Comparison of ENCODE assay signal across 18 cellular contexts in genomic region chr21:22881131-22881530, GRCh38.
DNase-seq lines count a peak whose midpoint lies in the region; ATAC-seq and TF ChIP-seq lines count a peak whose summit lies in the region.
"Had no signal": no experiment of that assay in that cellular context is flagged by ENCODE, and none has a peak within 500 bp of the region (broad histone marks: within the 10 kb centered on the region; RNA-seq: fewer than 3 reads in every experiment).

No MANE protein-coding gene starts in this region.

- no peaks in the 10 kb centered on the region for H3K79me2 ChIP-seq in smooth muscle cell (ENCODE audit: low read depth)

- peaks cover 29% of the 10 kb centered on the region for H3K4me1 Mint-ChIP-seq in WTC11
- H3K4me1 Mint-ChIP-seq: B cell; CD14-positive monocyte; CD8-positive, alpha-beta memory T cell had no signal

- 0 out of 2 replicates have a peak overlapping the region, but pooled peaks have one; percentile 0 for H3K4me2 ChIP-seq in BLaER1
- H3K4me2 ChIP-seq in smooth muscle cell: peak overlapping the region; percentile 19

- DNase-seq in WTC11 (ENCODE audit: low spot score) (no peak), smooth muscle cell (lab: John Stamatoyannopoulos, UW; ENCODE audit: unreplicated experiment) (no peak), HuH-7.5 (ENCODE audit: low spot score) (no peak)
- DNase-seq in stimulated activated naive CD8-positive, alpha-beta T cell treated with anti-CD3 and anti-CD28 coated beads, Interleukin-15, Interleukin-2, amounts not matched to agents 100 U/mL and 50 U/mL, for 24 hours: no peak
- DNase-seq: CD4-positive, alpha-beta T cell; CD8-positive, alpha-beta memory T cell; DMS 273 treated with DMSO at 0.1 percent for 48 hours; DMS79; GF-D8; H7; HCEC 1CT had no signal

- peaks cover 22% of the 10 kb centered on the region for H3K36me3 ChIP-seq in BLaER1
- no peaks in the 10 kb centered on the region for H3K36me3 ChIP-seq in HUES48 (ENCODE audit: control insufficient read depth, insufficient read depth, low read length)
- H3K36me3 ChIP-seq in smooth muscle cell (ENCODE audit: low read depth): no peaks in the 10 kb centered on the region

- POLR2A ChIA-PET in WTC11 (lab: Charles Lee): interaction anchor here (0.7 kb wide), 1 partner anchor 550 kb away, joined by 5 read pairs; no protein-coding TSS in a partner anchor

- H3K27me3 Mint-ChIP-seq in WTC11 (ENCODE audit: low read depth): no peaks in the 10 kb centered on the region
- H3K27me3 Mint-ChIP-seq: B cell; CD4-positive, alpha-beta T cell; CD8-positive, alpha-beta memory T cell had no signal

- 0 out of 2 replicates have a peak, but pooled peaks cover 3% of the 10 kb centered on the region for H3K36me3 Mint-ChIP-seq in WTC11
- H3K36me3 Mint-ChIP-seq: CD14-positive monocyte; CD8-positive, alpha-beta memory T cell had no signal

- H3F3A ChIP-seq in smooth muscle cell (ENCODE audit: low read depth): no peaks in the 10 kb centered on the region

- no peak overlapping the region for H3K9ac ChIP-seq in BLaER1
- H3K9ac ChIP-seq in HUES48 (ENCODE audit: low read depth, low read length): no peak overlapping the region; the same call in 1 of the 2 replicates
- no peak overlapping the region for H3K9ac ChIP-seq in smooth muscle cell (ENCODE audit: low read depth)
- H3K9ac ChIP-seq: BLaER1 treated with 17β-estradiol and CSF1 and Interleukin-3, amounts not matched to agents 10 nM and 100 nM had no signal

- H3K27ac ChIP-seq in BLaER1 (no peak overlapping the region), HUES48 (ENCODE audit: low read depth, low read length) (peak overlapping the region; percentile 72), smooth muscle cell (ENCODE audit: low read depth) (no peak overlapping the region)
- H3K27ac ChIP-seq: 22Rv1; BLaER1 treated with 17β-estradiol and CSF1 and Interleukin-3, amounts not matched to agents 10 nM and 100 nM had no signal

- H3K4me3 ChIP-seq in BLaER1 (no peak overlapping the region), HUES48 (ENCODE audit: low read depth, low read length) (no peak overlapping the region), smooth muscle cell (no peak overlapping the region)
- H3K4me3 ChIP-seq: BLaER1 treated with 17β-estradiol and CSF1 and Interleukin-3, amounts not matched to agents 10 nM and 100 nM had no signal

- CTCF ChIA-PET in WTC11 (lab: Charles Lee): no interaction called here

- H3K4me1 ChIP-seq in BLaER1 (peaks cover 14% of the 10 kb centered on the region), HUES48 (ENCODE audit: control insufficient read depth, insufficient read depth, low read length) (peaks cover 40% of the 10 kb centered on the region), smooth muscle cell (ENCODE audit: low read depth) (peaks cover 6% of the 10 kb centered on the region)

- H3K9me3 ChIP-seq in BLaER1: no peaks in the 10 kb centered on the region
- no peaks in the 10 kb centered on the region for H3K9me3 ChIP-seq in HUES48 (ENCODE audit: control insufficient read depth, insufficient read depth, low read length)
- no peaks in the 10 kb centered on the region for H3K9me3 ChIP-seq in smooth muscle cell (replicated peaks; ENCODE audit: low read depth)

- no peak overlapping the region for H2AFZ ChIP-seq in smooth muscle cell (ENCODE audit: low read depth)

- no peak overlapping the region for H3K4me3 Mint-ChIP-seq in WTC11
- H3K4me3 Mint-ChIP-seq: B cell; CD14-positive monocyte; CD4-positive, alpha-beta T cell; CD8-positive, alpha-beta memory T cell had no signal

- WGBS in smooth muscle cell (ENCODE audit: low lambda C conversion rate): 40% methylated on average over 4 of the region's 4 CpGs

- no peak for TF ChIP-seq CTCF in WTC11 (IDR thresholded peaks at IDR 0.05)
- no peak for TF ChIP-seq CTCF in smooth muscle cell (IDR thresholded peaks at IDR 0.05; ENCODE audit: borderline replicate concordance, insufficient read depth, poor library complexity, severe bottlenecking)

- H3K9me3 Mint-ChIP-seq in WTC11: peaks cover 13% of the 10 kb centered on the region

- H3K27me3 ChIP-seq in BLaER1 (no peaks in the 10 kb centered on the region), HUES48 (ENCODE audit: control insufficient read depth, insufficient read depth, low read length) (no peaks in the 10 kb centered on the region), smooth muscle cell (ENCODE audit: low read depth) (no peaks in the 10 kb centered on the region)
- H3K27me3 ChIP-seq: BLaER1 treated with 17β-estradiol and CSF1 and Interleukin-3, amounts not matched to agents 10 nM and 100 nM had no signal

- ATAC-seq in WTC11: no peak
- ATAC-seq in GM21576 (IDR thresholded peaks at IDR 0.05; ENCODE audit: unreplicated experiment): no peak
- no peak for ATAC-seq in stimulated activated naive CD8-positive, alpha-beta T cell treated with anti-CD3 and anti-CD28 coated beads, Interleukin-15, Interleukin-2, amounts not matched to agents 100 U/mL and 50 U/mL, for 24 hours

- no peaks in the 10 kb centered on the region for H4K20me1 ChIP-seq in BLaER1
- H4K20me1 ChIP-seq in smooth muscle cell (ENCODE audit: low read depth): no peaks in the 10 kb centered on the region
- H4K20me1 ChIP-seq: BLaER1 treated with 17β-estradiol and CSF1 and Interleukin-3, amounts not matched to agents 10 nM and 100 nM had no signal

- H3K27ac Mint-ChIP-seq in WTC11: peak overlapping the region; percentile 78; the same call in 1 of the 2 replicates
- H3K27ac Mint-ChIP-seq: B cell; CD14-positive monocyte; CD4-positive, alpha-beta T cell; CD8-positive, alpha-beta memory T cell had no signal

TF ChIP-seq in WTC11, 78 proteins besides CTCF, POLR2A, EP300 and RAD21 (continues in another document):
- TF ChIP-seq ZNF219 (CRISPR knock-in tag; IDR thresholded peaks at IDR 0.05; ENCODE audit: borderline replicate concordance) (no peak), TEAD4 (CRISPR knock-in tag; IDR thresholded peaks at IDR 0.05) (no peak), EMX1 (CRISPR knock-in tag; IDR thresholded peaks at IDR 0.05) (no peak), ERG (CRISPR knock-in tag; IDR thresholded peaks at IDR 0.05) (no peak), JUN (CRISPR knock-in tag; IDR thresholded peaks at IDR 0.05) (no peak), FOXP1 (CRISPR knock-in tag; IDR thresholded peaks at IDR 0.05; ENCODE audit: borderline replicate concordance) (no peak), ARID4B (CRISPR knock-in tag; IDR thresholded peaks at IDR 0.05; ENCODE audit: borderline replicate concordance) (no peak), MYBL2 (CRISPR knock-in tag; IDR thresholded peaks at IDR 0.05) (no peak)
